In genomic region chr7:116786791-116787443, GRCh38 we compare ENCODE assay signal across 9 cellular contexts.
DNase-seq lines count a peak whose midpoint lies in the region; ATAC-seq and FAIRE-seq lines count a peak whose summit lies in the region.
"Had no signal": no experiment of that assay in that cellular context is flagged by ENCODE, and none has a peak within 500 bp of the region (broad histone marks: within the 10 kb centered on the region; RNA-seq: fewer than 3 reads in every experiment).

No MANE protein-coding gene starts in this region.

- no peak overlapping the region for H3K4me3 ChIP-seq in right cardiac atrium (ENCODE audit: low read length)

- H3K9me3 ChIP-seq in right cardiac atrium (ENCODE audit: control insufficient read depth, low read length), result no peaks in the 10 kb centered on the region

- peak; percentile 88 for FAIRE-seq in GM19239 (lab: Jason Lieb, UNC)
- FAIRE-seq: TTC549 had no signal

- H3K4me1 ChIP-seq in right cardiac atrium (ENCODE audit: control insufficient read depth, insufficient read depth, low read length), result peaks cover 2% of the 10 kb centered on the region

- no peak overlapping the region for H3K27ac ChIP-seq in right cardiac atrium (ENCODE audit: low read length)

- intact Hi-C loops in right cardiac atrium (cut with DNase I), result loop anchor here in 2 of 4 donors (10.0 kb wide), 1 partner anchor 112 kb away; the partner anchor contains the start of gene MET (in 2 of the 2)

- DNase-seq in GDM1 (lab: John Stamatoyannopoulos, UW) (peak; percentile 6), GM19239 (ENCODE audit: insufficient read length, low spot score) (peak; percentile 66), RPMI8226 (peak; percentile 78), right cardiac atrium (no peak), NCI-H774 (lab: John Stamatoyannopoulos, UW) (no peak), SHP77 (lab: John Stamatoyannopoulos, UW) (no peak), NCI-H2171 (lab: John Stamatoyannopoulos, UW) (no peak)

- 58% methylated on average over 2 of the region's 2 CpGs for WGBS in right cardiac atrium

- no peaks in the 10 kb centered on the region for H3K27me3 ChIP-seq in right cardiac atrium (ENCODE audit: control insufficient read depth, insufficient read depth)

- peak; percentile 98 for ATAC-seq in HG03066 (IDR thresholded peaks at IDR 0.05; ENCODE audit: low read depth, unreplicated experiment)
- ATAC-seq in right cardiac atrium, result peak; percentile 40 to 46

Comparison
In these comparisons a context has a peak if more than half of its experiments do, and no peak if none do; other contexts are left out.
1. DNase-seq: peak in GDM1 (single experiment), GM19239 (single experiment) and RPMI8226 (single experiment); none in right cardiac atrium (0 of 3), NCI-H774 (single experiment), SHP77 (0 of 2) and NCI-H2171 (single experiment).